In genomic region chr15:68010366-68010765, GRCh38 we compare ENCODE assay signal across 21 cellular contexts.
"Had no signal": no experiment of that assay in that cellular context is flagged by ENCODE, and none has a peak within 500 bp of the region (broad histone marks: within the 10 kb centered on the region; RNA-seq: fewer than 3 reads in every experiment).

No MANE protein-coding gene starts in this region.

- H3K4me3 Mint-ChIP-seq: activated T-cell treated with anti-CD3 and anti-CD28 coated beads, Interleukin-2, amount 50 U/mL, for 72 hours; naive thymus-derived CD4-positive, alpha-beta T cell had no signal

- H3K27me3 ChIP-seq: breast epithelium, spleen, thyroid gland had no signal

- H3K36me3 ChIP-seq: breast epithelium, spleen, thyroid gland had no signal

- H3K4me3 ChIP-seq: breast epithelium, coronary artery, spleen, thyroid gland had no signal

- H3K9me3 ChIP-seq: thyroid gland had no signal

- H3K27ac ChIP-seq: breast epithelium, coronary artery, thyroid gland, VCaP had no signal

- H3K27ac Mint-ChIP-seq: activated T-cell treated with anti-CD3 and anti-CD28 coated beads, Interleukin-2, amount 50 U/mL, for 72 hours had no signal

- DNase-seq: activated CD4-positive, alpha-beta T cell treated with anti-CD3 and anti-CD28 coated beads for 1 hour; activated CD4-positive, alpha-beta T cell treated with anti-CD3 and anti-CD28 coated beads, Interleukin-2, amount 50 U/mL, for 4 hours; activated effector memory CD4-positive, alpha-beta T cell treated with anti-CD3 and anti-CD28 coated beads, Interleukin-2, amount 50 U/mL, for 16 hours; activated naive CD4-positive, alpha-beta T cell treated with anti-CD3 and anti-CD28 coated beads, Interleukin-2, amount 50 U/mL, for 16 hours; activated T-cell treated with anti-CD3 and anti-CD28 coated beads, Interleukin-2, amount 50 U/mL, for 72 hours; erythroblast; foreskin melanocyte; glutamatergic neuron; hippocampal formation; mesenchymal stem cell; naive thymus-derived CD4-positive, alpha-beta T cell; occipital lobe; posterior cingulate gyrus; spleen; stimulated activated CD8-positive, alpha-beta memory T cell treated with anti-CD3 and anti-CD28 coated beads, Interleukin-4, amount 100 ng/mL, for 48 hours; stimulated activated naive CD4-positive, alpha-beta T cell; T-helper 2 cell; thyroid gland had no signal

- ATAC-seq: activated T-cell treated with anti-CD3 and anti-CD28 coated beads, Interleukin-2, amount 50 U/mL, for 72 hours; naive thymus-derived CD4-positive, alpha-beta T cell had no signal

- H3K4me1 ChIP-seq: breast epithelium, thyroid gland had no signal
